19 cellular contexts compared by ENCODE assay signal in the genomic region with DNA sequence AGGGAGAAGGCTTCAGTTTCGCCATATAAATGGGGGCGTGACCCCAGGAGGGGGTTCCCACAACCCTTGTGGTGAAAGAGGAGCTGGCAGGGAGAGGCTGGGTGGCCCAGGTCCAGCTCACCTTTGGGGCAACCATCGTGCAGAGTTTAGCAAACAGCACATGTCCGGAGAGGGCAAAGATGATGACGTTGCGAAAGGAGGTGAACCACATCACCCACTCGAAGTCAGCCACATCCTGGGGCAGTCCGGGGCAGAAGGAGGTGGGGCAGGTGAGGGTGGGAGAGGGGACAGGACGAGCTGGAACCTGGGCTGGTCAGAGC. TPM values are rescaled to one million over a fixed set of nuclear protein-coding genes. Genes with fewer than 3 reads are reported as not detected.
DNase-seq lines count a peak whose midpoint lies in the region; ATAC-seq and TF ChIP-seq lines count a peak whose summit lies in the region.
"Had no signal": no experiment of that assay in that cellular context is flagged by ENCODE, and none has a peak within 500 bp of the region (broad histone marks: within the 10 kb centered on the region; RNA-seq: fewer than 3 reads in every experiment).

No MANE protein-coding gene starts in this region.

- H4K20me1 ChIP-seq in osteoblast (ENCODE audit: insufficient read depth, low read length), result no peaks in the 10 kb centered on the region
- no peaks in the 10 kb centered on the region for H4K20me1 ChIP-seq in OCI-LY7 (ENCODE audit: insufficient read depth, low read length)

- TF ChIP-seq CTCF in right atrium auricular region (IDR thresholded peaks at IDR 0.05), result no peak
- no peak for TF ChIP-seq CTCF in osteoblast (IDR thresholded peaks at IDR 0.05; ENCODE audit: extremely low read depth, low read depth, low read length)
- TF ChIP-seq CTCF in OCI-LY7 (conservative IDR thresholded peaks at IDR 0.05; ENCODE audit: low read length), result no peak

- DNase-seq in right atrium auricular region (ENCODE audit: low spot score) (peak; percentile 53), Right ventricle myocardium inferior (ENCODE audit: missing footprints) (no peak), osteoblast (ENCODE audit: insufficient read length, low spot score, missing footprints) (peak; percentile 62), erythroblast (lab: John Stamatoyannopoulos, UW) (no peak), OCI-LY7 (ENCODE audit: low spot score) (no peak), 8988T (no peak)
- DNase-seq: amygdala, cerebellar nuclear complex, foreskin fibroblast, GF-D8, naive B cell, NCI-H146, NCI-H446, SHP77 treated with DMSO at 0.1 percent for 48 hours had no signal

- H3K36me3 ChIP-seq in right atrium auricular region, result peaks cover 17% of the 10 kb centered on the region
- no peaks in the 10 kb centered on the region for H3K36me3 ChIP-seq in osteoblast (ENCODE audit: insufficient read depth, low read length)
- H3K36me3 ChIP-seq in OCI-LY7 (ENCODE audit: insufficient read depth, low read length), result no peaks in the 10 kb centered on the region

- H3K27me3 ChIP-seq in right atrium auricular region (no peaks in the 10 kb centered on the region), osteoblast (ENCODE audit: insufficient read depth, low read length) (peaks cover 7% of the 10 kb centered on the region)

- no TSS peak for BruUV-seq in OCI-LY7 (replicated peaks; lab: Mats Ljungman, UMichigan)

- H3K9me3 ChIP-seq in right atrium auricular region (no peaks in the 10 kb centered on the region), osteoblast (ENCODE audit: low read depth, low read length) (no peaks in the 10 kb centered on the region), OCI-LY7 (ENCODE audit: low read length) (no peaks in the 10 kb centered on the region)

- H3K9me2 ChIP-seq in OCI-LY7 (ENCODE audit: insufficient read depth, low read length), result no peaks in the 10 kb centered on the region

- CTCF ChIA-PET in OCI-LY7 (lab: Charles Lee; ENCODE audit: unreplicated experiment), result interaction anchor here (0.6 kb wide), 1 partner anchor 12 kb away, joined by 3 read pairs; no protein-coding TSS in a partner anchor

- H3K4me3 ChIP-seq in right atrium auricular region, result peak overlapping the region in 1 of 2 donors; percentile 25
- no peak overlapping the region for H3K4me3 ChIP-seq in osteoblast (ENCODE audit: insufficient read depth, low read length)
- no peak overlapping the region for H3K4me3 ChIP-seq in OCI-LY7 (ENCODE audit: low read depth, low read length, poor library complexity, severe bottlenecking)

- H3K79me2 ChIP-seq in osteoblast (ENCODE audit: insufficient read depth, low read length), result no peaks in the 10 kb centered on the region
- no peaks in the 10 kb centered on the region for H3K79me2 ChIP-seq in OCI-LY7 (ENCODE audit: insufficient read depth, low read depth, low read length)

- H3K27ac ChIP-seq in right atrium auricular region (peak overlapping the region; percentile 92 to 98), angular gyrus (ENCODE audit: low read depth, low read length) (peak overlapping the region; percentile 27), osteoblast (ENCODE audit: low read depth, low read length) (no peak overlapping the region), OCI-LY7 (ENCODE audit: low read depth, low read length, poor library complexity, severe bottlenecking) (no peak overlapping the region)

- H3K4me2 ChIP-seq in osteoblast (ENCODE audit: insufficient read depth, low read length) (no peak overlapping the region), OCI-LY7 (ENCODE audit: low read length) (no peak overlapping the region)

- H2AFZ ChIP-seq in osteoblast (ENCODE audit: low read length) (no peak overlapping the region), OCI-LY7 (ENCODE audit: low read length) (no peak overlapping the region)

- peaks cover 0 to 42% of the 10 kb centered on the region in 2 donors for H3K4me1 ChIP-seq in right atrium auricular region
- no peaks in the 10 kb centered on the region for H3K4me1 ChIP-seq in osteoblast (ENCODE audit: insufficient read depth, low read length)
- H3K4me1 ChIP-seq in OCI-LY7 (ENCODE audit: insufficient read depth, low read length, poor library complexity, severe bottlenecking), result no peaks in the 10 kb centered on the region

- TF ChIP-seq POLR2A in erythroblast (IDR thresholded peaks at IDR 0.05; ENCODE audit: low read length), result no peak

- intact Hi-C loops in Right ventricle myocardium inferior (cut with DNase I), result no loop called here
- intact Hi-C loops in OCI-LY7 (cut with micrococcal nuclease; ENCODE audit: unreplicated experiment), result no loop called here

- POLR2A ChIA-PET in OCI-LY7 (lab: Charles Lee), result no interaction called here

- ATAC-seq in Right ventricle myocardium inferior, result no peak

RNA-seq across cellular contexts. Expression of a gene that starts 3.7 kb away (rescaled TPM):
- total RNA-seq in right atrium auricular region (100 to 1,000 TPM; 444 to 908 TPM), Right ventricle myocardium inferior (440 TPM), osteoblast (not detected in 2 replicates), OCI-LY7 (2022) (not detected in 2 replicates)
- total RNA-seq in OCI-LY7 (2014; rRNA removed; shearing (Covaris generic)), result not detected in 2 replicates
- total RNA-seq: B cell, H1, LHCN-M2, progenitor cell of endocrine pancreas had no signal

RNA-seq across cellular contexts. Expression of a gene that starts 13.5 kb away (rescaled TPM):
- total RNA-seq in right atrium auricular region (under 1 TPM; 0.15 to 0.63 TPM), Right ventricle myocardium inferior (not detected), osteoblast (not detected in 2 replicates), OCI-LY7 (2022) (not detected in 2 replicates)
- not detected in 2 replicates for total RNA-seq in OCI-LY7 (2014; rRNA removed; shearing (Covaris generic))
- total RNA-seq: B cell, H1, progenitor cell of endocrine pancreas had no signal

RNA-seq across cellular contexts. Expression of a gene that starts 45.4 kb away (rescaled TPM):
- total RNA-seq in right atrium auricular region (100 to 1,000 TPM in 1 of 2 donors, 10 to 100 TPM in 1; 92.4 to 129 TPM), Right ventricle myocardium inferior (80.2 TPM), osteoblast (39.2 and 41.3 TPM in 2 replicates), OCI-LY7 (2022) (not detected in 2 replicates)
- total RNA-seq in OCI-LY7 (2014; rRNA removed; shearing (Covaris generic)), result 0.05 and 0.09 TPM in 2 replicates

Comparison
In these comparisons a context has a peak if more than half of its experiments do, and no peak if none do; other contexts are left out.
1. DNase-seq: peak in right atrium auricular region (single experiment) and osteoblast (single experiment); none in Right ventricle myocardium inferior (single experiment), erythroblast (0 of 2), OCI-LY7 (single experiment) and 8988T (single experiment).
2. H3K27ac ChIP-seq: peak in right atrium auricular region (2 of 2) and angular gyrus (single experiment); none in osteoblast (single experiment) and OCI-LY7 (single experiment).
3. RNA of a gene that starts 3.7 kb away (total RNA-seq): 444 to 908 TPM in right atrium auricular region and 440 TPM in Right ventricle myocardium inferior (single experiment); not detected in osteoblast and not detected in OCI-LY7; every median in the first group is over 100 times any median in the second.
4. RNA of a gene that starts 45.4 kb away (total RNA-seq): 92.4 to 129 TPM in right atrium auricular region, 80.2 TPM in Right ventricle myocardium inferior (single experiment) and 39.2 to 41.3 TPM in osteoblast; 0.05 to 0.09 TPM in OCI-LY7; every median in the first group is over 10 times any median in the second.